In the genomic region with DNA sequence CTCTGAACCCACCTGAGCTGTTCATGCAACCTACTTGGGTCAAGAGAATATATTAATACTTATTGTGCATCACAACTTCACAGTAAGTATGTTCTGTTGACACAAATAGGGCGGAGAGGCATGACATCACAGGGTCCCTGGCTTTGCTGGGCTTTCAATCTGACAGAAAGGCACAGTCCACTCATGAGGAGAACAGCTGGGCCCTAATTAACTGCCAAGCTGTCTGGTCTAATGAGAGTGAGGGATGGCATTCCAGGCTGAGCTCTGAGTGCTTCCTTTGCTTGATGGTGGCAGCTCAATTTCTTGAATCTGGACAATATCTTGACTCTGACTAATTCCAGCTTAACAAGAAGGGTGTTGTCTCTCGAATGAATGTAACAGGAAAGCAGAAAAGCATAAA, we compare ENCODE assay signal across 3 cellular contexts.
TF ChIP-seq lines count a peak whose summit lies in the region.

No MANE protein-coding gene starts in this region.

TF ChIP-seq in IMR-90, 13 proteins besides CTCF, POLR2A, EP300 and RAD21:
- no peak for TF ChIP-seq MAZ (IDR thresholded peaks at IDR 0.05; ENCODE audit: borderline replicate concordance, low read depth, low read length)

TF ChIP-seq in WTC11, 78 proteins besides CTCF, POLR2A, EP300 and RAD21 (continues in another document):
- TF ChIP-seq, protein P1, sequence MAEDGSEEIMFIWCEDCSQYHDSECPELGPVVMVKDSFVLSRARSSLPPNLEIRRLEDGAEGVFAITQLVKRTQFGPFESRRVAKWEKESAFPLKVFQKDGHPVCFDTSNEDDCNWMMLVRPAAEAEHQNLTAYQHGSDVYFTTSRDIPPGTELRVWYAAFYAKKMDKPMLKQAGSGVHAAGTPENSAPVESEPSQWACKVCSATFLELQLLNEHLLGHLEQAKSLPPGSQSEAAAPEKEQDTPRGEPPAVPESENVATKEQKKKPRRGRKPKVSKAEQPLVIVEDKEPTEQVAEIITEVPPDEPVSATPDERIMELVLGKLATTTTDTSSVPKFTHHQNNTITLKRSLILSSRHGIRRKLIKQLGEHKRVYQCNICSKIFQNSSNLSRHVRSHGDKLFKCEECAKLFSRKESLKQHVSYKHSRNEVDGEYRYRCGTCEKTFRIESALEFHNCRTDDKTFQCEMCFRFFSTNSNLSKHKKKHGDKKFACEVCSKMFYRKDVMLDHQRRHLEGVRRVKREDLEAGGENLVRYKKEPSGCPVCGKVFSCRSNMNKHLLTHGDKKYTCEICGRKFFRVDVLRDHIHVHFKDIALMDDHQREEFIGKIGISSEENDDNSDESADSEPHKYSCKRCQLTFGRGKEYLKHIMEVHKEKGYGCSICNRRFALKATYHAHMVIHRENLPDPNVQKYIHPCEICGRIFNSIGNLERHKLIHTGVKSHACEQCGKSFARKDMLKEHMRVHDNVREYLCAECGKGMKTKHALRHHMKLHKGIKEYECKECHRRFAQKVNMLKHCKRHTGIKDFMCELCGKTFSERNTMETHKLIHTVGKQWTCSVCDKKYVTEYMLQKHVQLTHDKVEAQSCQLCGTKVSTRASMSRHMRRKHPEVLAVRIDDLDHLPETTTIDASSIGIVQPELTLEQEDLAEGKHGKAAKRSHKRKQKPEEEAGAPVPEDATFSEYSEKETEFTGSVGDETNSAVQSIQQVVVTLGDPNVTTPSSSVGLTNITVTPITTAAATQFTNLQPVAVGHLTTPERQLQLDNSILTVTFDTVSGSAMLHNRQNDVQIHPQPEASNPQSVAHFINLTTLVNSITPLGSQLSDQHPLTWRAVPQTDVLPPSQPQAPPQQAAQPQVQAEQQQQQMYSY (CRISPR knock-in tag; IDR thresholded peaks at IDR 0.05): no peak
- no peak for TF ChIP-seq FOXP1 (CRISPR knock-in tag; IDR thresholded peaks at IDR 0.05; ENCODE audit: borderline replicate concordance)
- TF ChIP-seq, protein P2, sequence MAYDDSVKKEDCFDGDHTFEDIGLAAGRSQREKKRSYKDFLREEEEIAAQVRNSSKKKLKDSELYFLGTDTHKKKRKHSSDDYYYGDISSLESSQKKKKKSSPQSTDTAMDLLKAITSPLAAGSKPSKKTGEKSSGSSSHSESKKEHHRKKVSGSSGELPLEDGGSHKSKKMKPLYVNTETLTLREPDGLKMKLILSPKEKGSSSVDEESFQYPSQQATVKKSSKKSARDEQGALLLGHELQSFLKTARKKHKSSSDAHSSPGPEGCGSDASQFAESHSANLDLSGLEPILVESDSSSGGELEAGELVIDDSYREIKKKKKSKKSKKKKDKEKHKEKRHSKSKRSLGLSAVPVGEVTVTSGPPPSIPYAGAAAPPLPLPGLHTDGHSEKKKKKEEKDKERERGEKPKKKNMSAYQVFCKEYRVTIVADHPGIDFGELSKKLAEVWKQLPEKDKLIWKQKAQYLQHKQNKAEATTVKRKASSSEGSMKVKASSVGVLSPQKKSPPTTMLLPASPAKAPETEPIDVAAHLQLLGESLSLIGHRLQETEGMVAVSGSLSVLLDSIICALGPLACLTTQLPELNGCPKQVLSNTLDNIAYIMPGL (CRISPR knock-in tag; IDR thresholded peaks at IDR 0.05): no peak
- no peak for TF ChIP-seq JUN (CRISPR knock-in tag; IDR thresholded peaks at IDR 0.05)
- TF ChIP-seq RELA (CRISPR knock-in tag; IDR thresholded peaks at IDR 0.05; ENCODE audit: borderline replicate concordance): no peak
- TF ChIP-seq TP53 (CRISPR knock-in tag; IDR thresholded peaks at IDR 0.05): no peak
- TF ChIP-seq MXD4 (CRISPR knock-in tag; IDR thresholded peaks at IDR 0.05; ENCODE audit: borderline replicate concordance): no peak
- TF ChIP-seq ZNF263 (CRISPR knock-in tag; IDR thresholded peaks at IDR 0.05; ENCODE audit: low read depth): no peak
- TF ChIP-seq, protein P3, sequence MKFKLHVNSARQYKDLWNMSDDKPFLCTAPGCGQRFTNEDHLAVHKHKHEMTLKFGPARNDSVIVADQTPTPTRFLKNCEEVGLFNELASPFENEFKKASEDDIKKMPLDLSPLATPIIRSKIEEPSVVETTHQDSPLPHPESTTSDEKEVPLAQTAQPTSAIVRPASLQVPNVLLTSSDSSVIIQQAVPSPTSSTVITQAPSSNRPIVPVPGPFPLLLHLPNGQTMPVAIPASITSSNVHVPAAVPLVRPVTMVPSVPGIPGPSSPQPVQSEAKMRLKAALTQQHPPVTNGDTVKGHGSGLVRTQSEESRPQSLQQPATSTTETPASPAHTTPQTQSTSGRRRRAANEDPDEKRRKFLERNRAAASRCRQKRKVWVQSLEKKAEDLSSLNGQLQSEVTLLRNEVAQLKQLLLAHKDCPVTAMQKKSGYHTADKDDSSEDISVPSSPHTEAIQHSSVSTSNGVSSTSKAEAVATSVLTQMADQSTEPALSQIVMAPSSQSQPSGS (CRISPR knock-in tag; IDR thresholded peaks at IDR 0.05; ENCODE audit: borderline replicate concordance, low read depth): no peak
- no peak for TF ChIP-seq ELF4 (CRISPR knock-in tag; IDR thresholded peaks at IDR 0.05; ENCODE audit: low read depth)
- TF ChIP-seq, protein P4, sequence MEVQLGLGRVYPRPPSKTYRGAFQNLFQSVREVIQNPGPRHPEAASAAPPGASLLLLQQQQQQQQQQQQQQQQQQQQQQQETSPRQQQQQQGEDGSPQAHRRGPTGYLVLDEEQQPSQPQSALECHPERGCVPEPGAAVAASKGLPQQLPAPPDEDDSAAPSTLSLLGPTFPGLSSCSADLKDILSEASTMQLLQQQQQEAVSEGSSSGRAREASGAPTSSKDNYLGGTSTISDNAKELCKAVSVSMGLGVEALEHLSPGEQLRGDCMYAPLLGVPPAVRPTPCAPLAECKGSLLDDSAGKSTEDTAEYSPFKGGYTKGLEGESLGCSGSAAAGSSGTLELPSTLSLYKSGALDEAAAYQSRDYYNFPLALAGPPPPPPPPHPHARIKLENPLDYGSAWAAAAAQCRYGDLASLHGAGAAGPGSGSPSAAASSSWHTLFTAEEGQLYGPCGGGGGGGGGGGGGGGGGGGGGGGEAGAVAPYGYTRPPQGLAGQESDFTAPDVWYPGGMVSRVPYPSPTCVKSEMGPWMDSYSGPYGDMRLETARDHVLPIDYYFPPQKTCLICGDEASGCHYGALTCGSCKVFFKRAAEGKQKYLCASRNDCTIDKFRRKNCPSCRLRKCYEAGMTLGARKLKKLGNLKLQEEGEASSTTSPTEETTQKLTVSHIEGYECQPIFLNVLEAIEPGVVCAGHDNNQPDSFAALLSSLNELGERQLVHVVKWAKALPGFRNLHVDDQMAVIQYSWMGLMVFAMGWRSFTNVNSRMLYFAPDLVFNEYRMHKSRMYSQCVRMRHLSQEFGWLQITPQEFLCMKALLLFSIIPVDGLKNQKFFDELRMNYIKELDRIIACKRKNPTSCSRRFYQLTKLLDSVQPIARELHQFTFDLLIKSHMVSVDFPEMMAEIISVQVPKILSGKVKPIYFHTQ (CRISPR knock-in tag; IDR thresholded peaks at IDR 0.05): no peak
- TF ChIP-seq, protein P5, sequence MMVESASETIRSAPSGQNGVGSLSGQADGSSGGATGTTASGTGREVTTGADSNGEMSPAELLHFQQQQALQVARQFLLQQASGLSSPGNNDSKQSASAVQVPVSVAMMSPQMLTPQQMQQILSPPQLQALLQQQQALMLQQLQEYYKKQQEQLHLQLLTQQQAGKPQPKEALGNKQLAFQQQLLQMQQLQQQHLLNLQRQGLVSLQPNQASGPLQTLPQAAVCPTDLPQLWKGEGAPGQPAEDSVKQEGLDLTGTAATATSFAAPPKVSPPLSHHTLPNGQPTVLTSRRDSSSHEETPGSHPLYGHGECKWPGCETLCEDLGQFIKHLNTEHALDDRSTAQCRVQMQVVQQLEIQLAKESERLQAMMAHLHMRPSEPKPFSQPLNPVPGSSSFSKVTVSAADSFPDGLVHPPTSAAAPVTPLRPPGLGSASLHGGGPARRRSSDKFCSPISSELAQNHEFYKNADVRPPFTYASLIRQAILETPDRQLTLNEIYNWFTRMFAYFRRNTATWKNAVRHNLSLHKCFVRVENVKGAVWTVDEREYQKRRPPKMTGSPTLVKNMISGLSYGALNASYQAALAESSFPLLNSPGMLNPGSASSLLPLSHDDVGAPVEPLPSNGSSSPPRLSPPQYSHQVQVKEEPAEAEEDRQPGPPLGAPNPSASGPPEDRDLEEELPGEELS (CRISPR knock-in tag; IDR thresholded peaks at IDR 0.05): no peak

TF ChIP-seq in GM23338, 12 proteins besides CTCF, POLR2A, EP300 and RAD21 (continues in another document):
- no peak for TF ChIP-seq EZH2 (IDR thresholded peaks at IDR 0.05; ENCODE audit: low read depth, unreplicated experiment)
- TF ChIP-seq, protein P6, sequence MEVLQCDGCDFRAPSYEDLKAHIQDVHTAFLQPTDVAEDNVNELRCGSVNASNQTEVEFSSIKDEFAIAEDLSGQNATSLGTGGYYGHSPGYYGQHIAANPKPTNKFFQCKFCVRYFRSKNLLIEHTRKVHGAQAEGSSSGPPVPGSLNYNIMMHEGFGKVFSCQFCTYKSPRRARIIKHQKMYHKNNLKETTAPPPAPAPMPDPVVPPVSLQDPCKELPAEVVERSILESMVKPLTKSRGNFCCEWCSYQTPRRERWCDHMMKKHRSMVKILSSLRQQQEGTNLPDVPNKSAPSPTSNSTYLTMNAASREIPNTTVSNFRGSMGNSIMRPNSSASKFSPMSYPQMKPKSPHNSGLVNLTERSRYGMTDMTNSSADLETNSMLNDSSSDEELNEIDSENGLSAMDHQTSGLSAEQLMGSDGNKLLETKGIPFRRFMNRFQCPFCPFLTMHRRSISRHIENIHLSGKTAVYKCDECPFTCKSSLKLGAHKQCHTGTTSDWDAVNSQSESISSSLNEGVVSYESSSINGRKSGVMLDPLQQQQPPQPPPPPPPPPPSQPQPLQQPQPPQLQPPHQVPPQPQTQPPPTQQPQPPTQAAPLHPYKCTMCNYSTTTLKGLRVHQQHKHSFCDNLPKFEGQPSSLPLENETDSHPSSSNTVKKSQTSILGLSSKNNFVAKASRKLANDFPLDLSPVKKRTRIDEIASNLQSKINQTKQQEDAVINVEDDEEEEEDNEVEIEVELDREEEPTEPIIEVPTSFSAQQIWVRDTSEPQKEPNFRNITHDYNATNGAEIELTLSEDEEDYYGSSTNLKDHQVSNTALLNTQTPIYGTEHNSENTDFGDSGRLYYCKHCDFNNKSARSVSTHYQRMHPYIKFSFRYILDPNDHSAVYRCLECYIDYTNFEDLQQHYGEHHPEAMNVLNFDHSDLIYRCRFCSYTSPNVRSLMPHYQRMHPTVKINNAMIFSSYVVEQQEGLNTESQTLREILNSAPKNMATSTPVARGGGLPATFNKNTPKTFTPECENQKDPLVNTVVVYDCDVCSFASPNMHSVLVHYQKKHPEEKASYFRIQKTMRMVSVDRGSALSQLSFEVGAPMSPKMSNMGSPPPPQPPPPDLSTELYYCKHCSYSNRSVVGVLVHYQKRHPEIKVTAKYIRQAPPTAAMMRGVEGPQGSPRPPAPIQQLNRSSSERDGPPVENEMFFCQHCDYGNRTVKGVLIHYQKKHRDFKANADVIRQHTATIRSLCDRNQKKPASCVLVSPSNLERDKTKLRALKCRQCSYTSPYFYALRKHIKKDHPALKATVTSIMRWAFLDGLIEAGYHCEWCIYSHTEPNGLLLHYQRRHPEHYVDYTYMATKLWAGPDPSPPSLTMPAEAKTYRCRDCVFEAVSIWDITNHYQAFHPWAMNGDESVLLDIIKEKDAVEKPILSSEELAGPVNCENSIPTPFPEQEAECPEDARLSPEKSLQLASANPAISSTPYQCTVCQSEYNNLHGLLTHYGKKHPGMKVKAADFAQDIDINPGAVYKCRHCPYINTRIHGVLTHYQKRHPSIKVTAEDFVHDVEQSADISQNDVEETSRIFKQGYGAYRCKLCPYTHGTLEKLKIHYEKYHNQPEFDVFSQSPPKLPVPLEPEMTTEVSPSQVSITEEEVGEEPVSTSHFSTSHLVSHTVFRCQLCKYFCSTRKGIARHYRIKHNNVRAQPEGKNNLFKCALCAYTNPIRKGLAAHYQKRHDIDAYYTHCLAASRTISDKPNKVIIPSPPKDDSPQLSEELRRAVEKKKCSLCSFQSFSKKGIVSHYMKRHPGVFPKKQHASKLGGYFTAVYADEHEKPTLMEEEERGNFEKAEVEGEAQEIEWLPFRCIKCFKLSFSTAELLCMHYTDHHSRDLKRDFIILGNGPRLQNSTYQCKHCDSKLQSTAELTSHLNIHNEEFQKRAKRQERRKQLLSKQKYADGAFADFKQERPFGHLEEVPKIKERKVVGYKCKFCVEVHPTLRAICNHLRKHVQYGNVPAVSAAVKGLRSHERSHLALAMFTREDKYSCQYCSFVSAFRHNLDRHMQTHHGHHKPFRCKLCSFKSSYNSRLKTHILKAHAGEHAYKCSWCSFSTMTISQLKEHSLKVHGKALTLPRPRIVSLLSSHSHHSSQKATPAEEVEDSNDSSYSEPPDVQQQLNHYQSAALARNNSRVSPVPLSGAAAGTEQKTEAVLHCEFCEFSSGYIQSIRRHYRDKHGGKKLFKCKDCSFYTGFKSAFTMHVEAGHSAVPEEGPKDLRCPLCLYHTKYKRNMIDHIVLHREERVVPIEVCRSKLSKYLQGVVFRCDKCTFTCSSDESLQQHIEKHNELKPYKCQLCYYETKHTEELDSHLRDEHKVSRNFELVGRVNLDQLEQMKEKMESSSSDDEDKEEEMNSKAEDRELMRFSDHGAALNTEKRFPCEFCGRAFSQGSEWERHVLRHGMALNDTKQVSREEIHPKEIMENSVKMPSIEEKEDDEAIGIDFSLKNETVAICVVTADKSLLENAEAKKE (CRISPR knock-in tag; IDR thresholded peaks at IDR 0.05): no peak
- TF ChIP-seq CREB1 (CRISPR knock-in tag; IDR thresholded peaks at IDR 0.05; ENCODE audit: low read depth): no peak
- no peak for TF ChIP-seq NANOG (IDR thresholded peaks at IDR 0.05; ENCODE audit: borderline replicate concordance)
- no peak for TF ChIP-seq STAT1 (IDR thresholded peaks at IDR 0.05; ENCODE audit: unreplicated experiment)
- no peak for TF ChIP-seq ZNF114 (CRISPR knock-in tag; IDR thresholded peaks at IDR 0.05)
- TF ChIP-seq JUNB (IDR thresholded peaks at IDR 0.05; ENCODE audit: unreplicated experiment): no peak
- TF ChIP-seq POLR2AphosphoS5 (IDR thresholded peaks at IDR 0.05; ENCODE audit: low read depth): no peak
- TF ChIP-seq ZNF331 (CRISPR knock-in tag; IDR thresholded peaks at IDR 0.05; ENCODE audit: low read depth): no peak
- TF ChIP-seq, protein P7, sequence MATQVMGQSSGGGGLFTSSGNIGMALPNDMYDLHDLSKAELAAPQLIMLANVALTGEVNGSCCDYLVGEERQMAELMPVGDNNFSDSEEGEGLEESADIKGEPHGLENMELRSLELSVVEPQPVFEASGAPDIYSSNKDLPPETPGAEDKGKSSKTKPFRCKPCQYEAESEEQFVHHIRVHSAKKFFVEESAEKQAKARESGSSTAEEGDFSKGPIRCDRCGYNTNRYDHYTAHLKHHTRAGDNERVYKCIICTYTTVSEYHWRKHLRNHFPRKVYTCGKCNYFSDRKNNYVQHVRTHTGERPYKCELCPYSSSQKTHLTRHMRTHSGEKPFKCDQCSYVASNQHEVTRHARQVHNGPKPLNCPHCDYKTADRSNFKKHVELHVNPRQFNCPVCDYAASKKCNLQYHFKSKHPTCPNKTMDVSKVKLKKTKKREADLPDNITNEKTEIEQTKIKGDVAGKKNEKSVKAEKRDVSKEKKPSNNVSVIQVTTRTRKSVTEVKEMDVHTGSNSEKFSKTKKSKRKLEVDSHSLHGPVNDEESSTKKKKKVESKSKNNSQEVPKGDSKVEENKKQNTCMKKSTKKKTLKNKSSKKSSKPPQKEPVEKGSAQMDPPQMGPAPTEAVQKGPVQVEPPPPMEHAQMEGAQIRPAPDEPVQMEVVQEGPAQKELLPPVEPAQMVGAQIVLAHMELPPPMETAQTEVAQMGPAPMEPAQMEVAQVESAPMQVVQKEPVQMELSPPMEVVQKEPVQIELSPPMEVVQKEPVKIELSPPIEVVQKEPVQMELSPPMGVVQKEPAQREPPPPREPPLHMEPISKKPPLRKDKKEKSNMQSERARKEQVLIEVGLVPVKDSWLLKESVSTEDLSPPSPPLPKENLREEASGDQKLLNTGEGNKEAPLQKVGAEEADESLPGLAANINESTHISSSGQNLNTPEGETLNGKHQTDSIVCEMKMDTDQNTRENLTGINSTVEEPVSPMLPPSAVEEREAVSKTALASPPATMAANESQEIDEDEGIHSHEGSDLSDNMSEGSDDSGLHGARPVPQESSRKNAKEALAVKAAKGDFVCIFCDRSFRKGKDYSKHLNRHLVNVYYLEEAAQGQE (IDR thresholded peaks at IDR 0.05; ENCODE audit: unreplicated experiment): no peak
